32 cellular contexts compared by ENCODE assay signal in genomic region chr2:116304328-116304727, GRCh38.
"Had no signal": no experiment of that assay in that cellular context is flagged by ENCODE, and none has a peak within 500 bp of the region (broad histone marks: within the 10 kb centered on the region; RNA-seq: fewer than 3 reads in every experiment).

No MANE protein-coding gene starts in this region.

- H3K27ac ChIP-seq: adrenal gland, ascending aorta, body of pancreas, brain microvascular endothelial cell, breast epithelium had no signal

- H3K36me3 ChIP-seq: adrenal gland, ascending aorta, brain microvascular endothelial cell, breast epithelium had no signal

- H3K27me3 ChIP-seq: adrenal gland, ascending aorta, body of pancreas, brain microvascular endothelial cell, breast epithelium had no signal

- H3K4me3 ChIP-seq: adrenal gland, ascending aorta, body of pancreas, breast epithelium had no signal

- DNase-seq: activated effector memory CD4-positive, alpha-beta T cell treated with anti-CD3 and anti-CD28 coated beads, Interleukin-2, amount 50 U/mL, for 16 hours; activated effector memory CD4-positive, alpha-beta T cell treated with Interleukin-2 at 50 U/mL for 16 hours; activated gamma-delta T cell; activated gamma-delta T cell treated with Interleukin-2 at 50 U/mL for 16 hours; activated naive CD4-positive, alpha-beta T cell; activated naive CD4-positive, alpha-beta T cell treated with anti-CD3 and anti-CD28 coated beads for 36 hours; activated naive CD4-positive, alpha-beta T cell treated with anti-CD3 and anti-CD28 coated beads, Interleukin-2, amount 10 ng/mL, durations not matched to agents 7 days and 5 days; activated naive CD4-positive, alpha-beta T cell treated with anti-CD3 and anti-CD28 coated beads, Interleukin-2, amount 50 U/mL, for 16 hours; activated naive CD4-positive, alpha-beta T cell treated with Interleukin-2 at 50 U/mL for 16 hours; activated naive CD8-positive, alpha-beta T cell treated with anti-CD3 and anti-CD28 coated beads for 36 hours; activated naive CD8-positive, alpha-beta T cell treated with anti-CD3 and anti-CD28 coated beads, Interleukin-2, amount 10 ng/mL, durations not matched to agents 7 days and 5 days; activated naive CD8-positive, alpha-beta T cell treated with anti-CD3 and anti-CD28 coated beads, Interleukin-2, amount 50 U/mL, for 24 hours; activated T-cell treated with anti-CD3 and anti-CD28 coated beads for 4 hours; activated T-cell treated with anti-CD3 and anti-CD28 coated beads, Interleukin-2, amount 50 U/mL, for 1 hour; activated T-cell treated with anti-CD3 and anti-CD28 coated beads, Interleukin-2, amount 50 U/mL, for 24 hours; activated T-cell treated with anti-CD3 and anti-CD28 coated beads, Interleukin-2, amount 50 U/mL, for 4 hours; activated T-cell treated with anti-CD3 and anti-CD28 coated beads, Interleukin-2, amount 50 U/mL, for 48 hours; activated T-cell treated with anti-CD3 and anti-CD28 coated beads, Interleukin-2, amount 50 U/mL, for 72 hours; adrenal gland; amniotic stem cell; amygdala; anterior cingulate cortex; aorta; body of pancreas; brain microvascular endothelial cell; caudate nucleus; central memory CD4-positive, alpha-beta T cell; cerebellar nuclear complex had no signal

- ATAC-seq: activated naive CD4-positive, alpha-beta T cell treated with anti-CD3 and anti-CD28 coated beads, Interleukin-2, amount 50 U/mL, for 72 hours; activated naive CD8-positive, alpha-beta T cell treated with anti-CD3 and anti-CD28 coated beads, Interleukin-2, amount 50 U/mL, for 24 hours; activated T-cell treated with anti-CD3 and anti-CD28 coated beads, Interleukin-2, amount 50 U/mL, for 4 hours; activated T-cell treated with anti-CD3 and anti-CD28 coated beads, Interleukin-2, amount 50 U/mL, for 72 hours; activated T-helper 17 cell treated with anti-CD3 and anti-CD28 coated beads, Interleukin-2, amount 50 U/mL, for 72 hours; body of pancreas had no signal

- H3K9me3 ChIP-seq: ascending aorta, body of pancreas, breast epithelium had no signal

- H3K4me1 ChIP-seq: adrenal gland, ascending aorta, body of pancreas, breast epithelium had no signal
